Comparison of ENCODE assay signal across 21 cellular contexts in the genomic region with DNA sequence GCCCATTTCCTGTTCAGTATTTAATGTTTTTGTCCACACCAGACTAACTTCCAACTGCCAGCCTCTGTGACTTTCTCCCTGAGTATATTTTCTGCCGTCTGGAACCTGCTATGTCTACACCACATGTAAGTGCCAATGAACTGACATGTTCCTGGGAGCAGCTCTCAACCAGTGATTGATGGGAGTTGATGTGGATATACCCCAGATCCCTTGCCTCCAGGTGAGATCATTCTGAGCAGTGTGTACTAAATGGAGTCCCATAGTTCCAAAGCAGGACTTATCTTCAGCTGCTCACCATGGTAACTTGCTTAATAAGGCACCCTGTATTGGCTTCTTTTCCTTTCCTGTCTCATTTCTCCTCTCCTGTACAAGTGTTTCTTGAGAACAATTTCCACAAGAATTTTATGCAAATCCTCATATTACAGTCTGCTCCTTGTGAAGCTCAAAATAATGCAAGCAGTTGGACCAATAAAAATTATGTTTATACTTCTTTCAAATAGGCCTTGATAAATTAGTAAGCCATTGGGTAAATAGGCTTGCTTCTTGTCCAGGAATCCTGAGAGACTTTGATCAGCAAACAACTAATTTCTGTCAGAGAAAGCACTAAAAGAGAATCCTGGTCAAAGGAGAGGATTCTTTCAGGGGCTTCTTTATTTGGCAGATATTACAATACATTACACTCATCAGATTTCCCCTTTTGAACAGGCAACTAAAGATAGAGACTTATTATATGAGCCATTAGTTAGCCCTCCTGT.
"Had no signal": no experiment of that assay in that cellular context is flagged by ENCODE, and none has a peak within 500 bp of the region (broad histone marks: within the 10 kb centered on the region; RNA-seq: fewer than 3 reads in every experiment).

No MANE protein-coding gene starts in this region.

- H3K27ac ChIP-seq: breast epithelium, colonic mucosa, epithelial cell of prostate, heart left ventricle, lower lobe of right lung, transverse colon had no signal

- H3K36me3 ChIP-seq: breast epithelium, colonic mucosa, heart left ventricle, lower lobe of right lung, transverse colon had no signal

- H3K9me3 ChIP-seq: colonic mucosa had no signal

- ATAC-seq: activated T-cell treated with anti-CD3 and anti-CD28 coated beads, Interleukin-2, amount 50 U/mL, for 4 hours; heart left ventricle; left colon; lower lobe of right lung; mucosa of descending colon; stimulated activated naive B cell treated with anti-CD40 and anti-IgM and Interleukin-4, amounts not matched to agents 10 μg/mL and 1 μg/mL and 100 μg/mL, for 72 hours had no signal

- H3K4me1 ChIP-seq: breast epithelium, colonic mucosa, heart left ventricle, lower lobe of right lung, transverse colon had no signal

- DNase-seq: activated CD4-positive, alpha-beta T cell treated with anti-CD3 and anti-CD28 coated beads for 4 hours; activated CD4-positive, alpha-beta T cell treated with anti-CD3 and anti-CD28 coated beads, Interleukin-2, amount 50 U/mL, for 48 hours; activated CD4-positive, CD25-positive, alpha-beta regulatory T cell; activated CD8-positive, alpha-beta memory T cell treated with anti-CD3 and anti-CD28 coated beads, Interleukin-2, amount 50 U/mL, for 48 hours; activated naive CD4-positive, alpha-beta T cell treated with Interleukin-2 at 50 U/mL for 16 hours; activated naive CD8-positive, alpha-beta T cell treated with anti-CD3 and anti-CD28 coated beads, Interleukin-2, amount 10 ng/mL, durations not matched to agents 7 days and 5 days; activated T-cell treated with anti-CD3 and anti-CD28 coated beads, Interleukin-2, amount 50 U/mL, for 4 hours; amniotic stem cell; colonic mucosa; heart left ventricle; left colon; lower lobe of right lung; mesendoderm; mucosa of descending colon; retina; stimulated activated CD4-positive, alpha-beta T cell treated with anti-CD3 and anti-CD28 coated beads, Interleukin-2, amount 100 ng/mL, for 48 hours; stimulated activated CD8-positive, alpha-beta memory T cell treated with anti-CD3 and anti-CD28 coated beads, Interleukin-4, amount 100 ng/mL, for 48 hours; stimulated activated naive B cell treated with anti-CD40 and anti-IgM and Interleukin-4, amounts not matched to agents 10 μg/mL and 1 μg/mL and 100 μg/mL, for 72 hours; transverse colon had no signal

- H3K27me3 ChIP-seq: breast epithelium, colonic mucosa, heart left ventricle, transverse colon had no signal

- H3K4me3 ChIP-seq: breast epithelium, colonic mucosa, heart left ventricle, lower lobe of right lung, mucosa of descending colon, transverse colon had no signal
